In the genomic region with DNA sequence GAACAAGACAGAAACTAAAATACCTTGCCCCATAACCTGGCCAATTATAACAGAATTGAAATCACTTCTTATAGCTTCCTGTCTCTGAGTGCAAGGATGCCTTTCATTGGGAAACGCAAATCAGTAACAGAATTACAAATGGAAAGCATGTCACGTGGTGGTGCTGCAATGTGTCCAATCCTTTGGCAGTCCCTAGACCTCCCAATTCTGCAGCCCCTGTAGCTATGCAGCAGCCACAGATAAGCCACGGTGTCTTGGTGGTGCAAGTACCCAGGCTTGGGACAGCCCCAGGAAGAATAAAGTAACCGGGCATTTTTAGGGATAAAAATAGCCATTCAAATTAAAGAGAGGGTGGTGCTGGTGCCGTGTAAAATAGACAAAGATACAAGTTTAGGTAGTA, we compare ENCODE assay signal across 13 cellular contexts.
DNase-seq lines count a peak whose midpoint lies in the region; ATAC-seq and TF ChIP-seq lines count a peak whose summit lies in the region.
"Had no signal": no experiment of that assay in that cellular context is flagged by ENCODE, and none has a peak within 500 bp of the region (broad histone marks: within the 10 kb centered on the region; RNA-seq: fewer than 3 reads in every experiment).

No MANE protein-coding gene starts in this region.

- H3K4me3 Mint-ChIP-seq in stimulated activated effector memory CD8-positive, alpha-beta T cell treated with anti-CD3 and anti-CD28 coated beads, Interleukin-12 subunit alpha, Interleukin-12 subunit beta, amount 100 ng/mL, for 72 hours = no peak overlapping the region

- H3K4me3 ChIP-seq in ascending aorta = peak overlapping the region in 1 of 2 donors; percentile 29
- H3K4me3 ChIP-seq: SK-N-MC had no signal

- no peak for TF ChIP-seq CTCF in ascending aorta (IDR thresholded peaks at IDR 0.05)

- peak overlapping the region; percentile 93 to 95 for H3K27ac ChIP-seq in ascending aorta
- H3K27ac ChIP-seq: KMS-11 had no signal

- DNase-seq in A172 (ENCODE audit: low spot score) = peak; percentile 52
- DNase-seq in ascending aorta (ENCODE audit: low spot score in 2 of 2) = no peak
- peak; percentile 23 for DNase-seq in kidney tubule cell (ENCODE audit: low spot score)
- no peak for DNase-seq in nucleus accumbens (lab: John Stamatoyannopoulos, UW)
- no peak for DNase-seq in stimulated activated effector memory CD8-positive, alpha-beta T cell treated with anti-CD3 and anti-CD28 coated beads, Interleukin-12 subunit alpha, Interleukin-12 subunit beta, amount 100 ng/mL, for 72 hours (ENCODE audit: low spot score in 2 of 2)
- DNase-seq: activated effector memory CD4-positive, alpha-beta T cell treated with anti-CD3 and anti-CD28 coated beads, Interleukin-2, amount 50 U/mL, for 16 hours; dorsolateral prefrontal cortex; NCI-H345 had no signal

- no peaks in the 10 kb centered on the region for H3K36me3 Mint-ChIP-seq in stimulated activated effector memory CD8-positive, alpha-beta T cell treated with anti-CD3 and anti-CD28 coated beads, Interleukin-12 subunit alpha, Interleukin-12 subunit beta, amount 100 ng/mL, for 72 hours

- no peaks in the 10 kb centered on the region for H3K9me3 Mint-ChIP-seq in stimulated activated effector memory CD8-positive, alpha-beta T cell treated with anti-CD3 and anti-CD28 coated beads, Interleukin-12 subunit alpha, Interleukin-12 subunit beta, amount 100 ng/mL, for 72 hours

- H3K9me3 ChIP-seq in ascending aorta = no peaks in the 10 kb centered on the region

- no peaks in the 10 kb centered on the region for H3K27me3 ChIP-seq in ascending aorta
- H3K27me3 ChIP-seq: dorsolateral prefrontal cortex had no signal

- ATAC-seq in GM21786 (IDR thresholded peaks at IDR 0.05; ENCODE audit: unreplicated experiment) = peak; percentile 9
- ATAC-seq in GM18861 (IDR thresholded peaks at IDR 0.05; ENCODE audit: unreplicated experiment) = no peak
- ATAC-seq in GM21423 (IDR thresholded peaks at IDR 0.05; ENCODE audit: unreplicated experiment) = no peak
- no peak for ATAC-seq in stimulated activated effector memory CD8-positive, alpha-beta T cell treated with anti-CD3 and anti-CD28 coated beads, Interleukin-12 subunit alpha, Interleukin-12 subunit beta, amount 100 ng/mL, for 72 hours

- no peaks in the 10 kb centered on the region for H3K36me3 ChIP-seq in ascending aorta

- H3K4me1 ChIP-seq in ascending aorta = peaks cover 6 to 23% of the 10 kb centered on the region in 2 donors

- H3K4me1 Mint-ChIP-seq in stimulated activated effector memory CD8-positive, alpha-beta T cell treated with anti-CD3 and anti-CD28 coated beads, Interleukin-12 subunit alpha, Interleukin-12 subunit beta, amount 100 ng/mL, for 72 hours = no peaks in the 10 kb centered on the region

- H3K27ac Mint-ChIP-seq in stimulated activated effector memory CD8-positive, alpha-beta T cell treated with anti-CD3 and anti-CD28 coated beads, Interleukin-12 subunit alpha, Interleukin-12 subunit beta, amount 100 ng/mL, for 72 hours = no peak overlapping the region

- intact Hi-C loops in ascending aorta (cut with DNase I) = loop anchor here (2.0 kb wide), 1 partner anchor 135 kb away; the partner anchor contains the start of gene CCN2

Comparison
In these comparisons a context has a peak if more than half of its experiments do, and no peak if none do; other contexts are left out.
1. DNase-seq: peak in A172 (single experiment) and kidney tubule cell (single experiment); none in ascending aorta (0 of 2), nucleus accumbens (0 of 56) and stimulated activated effector memory CD8-positive, alpha-beta T cell treated with anti-CD3 and anti-CD28 coated beads, Interleukin-12 subunit alpha, Interleukin-12 subunit beta, amount 100 ng/mL, for 72 hours (0 of 2).